1 cellular context compared by ENCODE assay signal in genomic region chr20:63224272-63225081, GRCh38.
TF ChIP-seq lines count a peak whose summit lies in the region.

No MANE protein-coding gene starts in this region.

TF ChIP-seq in HepG2, 621 proteins besides CTCF, POLR2A, EP300 and RAD21 (continued from another document and continues in another):
- TF ChIP-seq ZBTB43 (CRISPR knock-in tag; conservative IDR thresholded peaks at IDR 0.05) = no peak
- no peak for TF ChIP-seq ZNF891 (CRISPR knock-in tag; IDR thresholded peaks at IDR 0.05)
- no peak for TF ChIP-seq ZKSCAN1 (IDR thresholded peaks at IDR 0.05; ENCODE audit: low read length)
- no peak for TF ChIP-seq GLI4 (CRISPR knock-in tag; IDR thresholded peaks at IDR 0.05; ENCODE audit: borderline replicate concordance)
- 0 out of 2 replicates have a peak, but pooled peaks have one; percentile 23 for TF ChIP-seq RXRA (CRISPR knock-in tag; IDR thresholded peaks at IDR 0.05)
- no peak for TF ChIP-seq KDM4B (CRISPR knock-in tag; IDR thresholded peaks at IDR 0.05)
- TF ChIP-seq SETDB1 (CRISPR knock-in tag; IDR thresholded peaks at IDR 0.05; ENCODE audit: borderline replicate concordance) = no peak
- TF ChIP-seq KLF9 (CRISPR knock-in tag; IDR thresholded peaks at IDR 0.05; ENCODE audit: low read depth) = no peak
- 0 out of 2 replicates have a peak, but pooled peaks have one; percentile 83 for TF ChIP-seq ZNF333 (CRISPR knock-in tag; IDR thresholded peaks at IDR 0.05; ENCODE audit: borderline replicate concordance)
- TF ChIP-seq EED (CRISPR knock-in tag; IDR thresholded peaks at IDR 0.05) = no peak
- TF ChIP-seq HNRNPL (IDR thresholded peaks at IDR 0.05; ENCODE audit: low read depth, low read length) = no peak
- no peak for TF ChIP-seq PBX2 (CRISPR knock-in tag; IDR thresholded peaks at IDR 0.05)
- TF ChIP-seq TAF1 (CRISPR knock-in tag; IDR thresholded peaks at IDR 0.05) = no peak
- TF ChIP-seq ZFP41 (CRISPR knock-in tag; IDR thresholded peaks at IDR 0.05; ENCODE audit: borderline replicate concordance) = no peak
- no peak for TF ChIP-seq TBX2 (CRISPR knock-in tag; IDR thresholded peaks at IDR 0.05; ENCODE audit: borderline replicate concordance)
- TF ChIP-seq ZNF256 (CRISPR knock-in tag; conservative IDR thresholded peaks at IDR 0.05) = no peak
- no peak for TF ChIP-seq ZNF543 (CRISPR knock-in tag; IDR thresholded peaks at IDR 0.05)
- TF ChIP-seq HNF4G (IDR thresholded peaks at IDR 0.05; ENCODE audit: borderline replicate concordance, low read depth, low read length) = no peak
- no peak for TF ChIP-seq HNF4G (CRISPR knock-in tag; IDR thresholded peaks at IDR 0.05; ENCODE audit: borderline replicate concordance, low read depth)
- no peak for TF ChIP-seq MLLT10 (CRISPR knock-in tag; IDR thresholded peaks at IDR 0.05)
- no peak for TF ChIP-seq TBP (CRISPR knock-in tag; IDR thresholded peaks at IDR 0.05)
- no peak for TF ChIP-seq ZNF18 (CRISPR knock-in tag; IDR thresholded peaks at IDR 0.05; ENCODE audit: insufficient replicate concordance)
- no peak for TF ChIP-seq FOXJ3 (CRISPR knock-in tag; IDR thresholded peaks at IDR 0.05; ENCODE audit: borderline replicate concordance)
- TF ChIP-seq CBFB (CRISPR knock-in tag; IDR thresholded peaks at IDR 0.05) = no peak
- TF ChIP-seq RARA (CRISPR knock-in tag; IDR thresholded peaks at IDR 0.05) = no peak
- no peak for TF ChIP-seq ZNF430 (CRISPR knock-in tag; IDR thresholded peaks at IDR 0.05)
- TF ChIP-seq ZSCAN20 (CRISPR knock-in tag; IDR thresholded peaks at IDR 0.05; ENCODE audit: borderline replicate concordance) = no peak
- no peak for TF ChIP-seq ZNF724P (CRISPR knock-in tag; IDR thresholded peaks at IDR 0.05; ENCODE audit: borderline replicate concordance)
- no peak for TF ChIP-seq ZNF234 (CRISPR knock-in tag; conservative IDR thresholded peaks at IDR 0.05)
- no peak for TF ChIP-seq NFE2 (CRISPR knock-in tag; IDR thresholded peaks at IDR 0.05)
- TF ChIP-seq THRA (CRISPR knock-in tag; IDR thresholded peaks at IDR 0.05; ENCODE audit: borderline replicate concordance) = no peak
- TF ChIP-seq SMARCE1 (IDR thresholded peaks at IDR 0.05; ENCODE audit: borderline replicate concordance) = no peak
- TF ChIP-seq ZNF710 (CRISPR knock-in tag; IDR thresholded peaks at IDR 0.05; ENCODE audit: borderline replicate concordance) = 0 out of 2 replicates have a peak, but pooled peaks have one; percentile 31
- peak; percentile 65 for TF ChIP-seq ZNF280B (CRISPR knock-in tag; IDR thresholded peaks at IDR 0.05; ENCODE audit: borderline replicate concordance)
- no peak for TF ChIP-seq RCOR2 (CRISPR knock-in tag; IDR thresholded peaks at IDR 0.05)
- no peak for TF ChIP-seq SKI (IDR thresholded peaks at IDR 0.05; ENCODE audit: partially characterized antibody)
- no peak for TF ChIP-seq ZGPAT (CRISPR knock-in tag; IDR thresholded peaks at IDR 0.05)
- TF ChIP-seq TRAFD1 (CRISPR knock-in tag; IDR thresholded peaks at IDR 0.05; ENCODE audit: borderline replicate concordance) = no peak
- no peak for TF ChIP-seq PCBP2 (optimal IDR thresholded peaks at IDR 0.05; ENCODE audit: low read depth, low read length, poor library complexity, severe bottlenecking)
- no peak for TF ChIP-seq PAX8 (CRISPR knock-in tag; IDR thresholded peaks at IDR 0.05; ENCODE audit: borderline replicate concordance)
- TF ChIP-seq ZNF768 (CRISPR knock-in tag; IDR thresholded peaks at IDR 0.05) = peak; percentile 52; the same call in 1 of the 2 replicates
- TF ChIP-seq ATF7 (IDR thresholded peaks at IDR 0.05) = no peak
- no peak for TF ChIP-seq ATF7 (CRISPR knock-in tag; IDR thresholded peaks at IDR 0.05)
- no peak for TF ChIP-seq CREB3 (CRISPR knock-in tag; IDR thresholded peaks at IDR 0.05)
- TF ChIP-seq PATZ1 (CRISPR knock-in tag; IDR thresholded peaks at IDR 0.05) = 0 out of 2 replicates have a peak, but pooled peaks have one; percentile 9
- TF ChIP-seq HIVEP1 (CRISPR knock-in tag; IDR thresholded peaks at IDR 0.05) = no peak
- no peak for TF ChIP-seq RAD51 (IDR thresholded peaks at IDR 0.05; ENCODE audit: borderline replicate concordance)
- TF ChIP-seq NKX3-1 (CRISPR knock-in tag; IDR thresholded peaks at IDR 0.05) = no peak
- no peak for TF ChIP-seq GMEB2 (CRISPR knock-in tag; IDR thresholded peaks at IDR 0.05; ENCODE audit: low read depth)
- TF ChIP-seq HOXA3 (CRISPR knock-in tag; IDR thresholded peaks at IDR 0.05) = no peak
- no peak for TF ChIP-seq HNRNPUL1 (IDR thresholded peaks at IDR 0.05; ENCODE audit: low read depth, low read length)
- no peak for TF ChIP-seq GATAD2A (CRISPR knock-in tag; IDR thresholded peaks at IDR 0.05)
- TF ChIP-seq CEBPB (IDR thresholded peaks at IDR 0.05; ENCODE audit: borderline replicate concordance, low read depth, low read length) = no peak
- no peak for TF ChIP-seq ZNF337 (CRISPR knock-in tag; IDR thresholded peaks at IDR 0.05; ENCODE audit: borderline replicate concordance, low read depth)
- no peak for TF ChIP-seq ZNF549 (CRISPR knock-in tag; IDR thresholded peaks at IDR 0.05)
